In genomic region chr3:57956119-57956832, GRCh38 we compare ENCODE assay signal across 13 cellular contexts. TPM values are rescaled to one million over a fixed set of nuclear protein-coding genes. Genes with fewer than 3 reads are reported as not detected.
DNase-seq lines count a peak whose midpoint lies in the region; ATAC-seq, FAIRE-seq and TF ChIP-seq lines count a peak whose summit lies in the region.
"Had no signal": no experiment of that assay in that cellular context is flagged by ENCODE, and none has a peak within 500 bp of the region (broad histone marks: within the 10 kb centered on the region; RNA-seq: fewer than 3 reads in every experiment).

No MANE protein-coding gene starts in this region.

- no peak overlapping the region for H2AFZ ChIP-seq in keratinocyte (ENCODE audit: control insufficient read depth, low read length)
- H2AFZ ChIP-seq: hepatocyte had no signal

- 89 to 91% methylated on average over 3 of the region's 3 CpGs for WGBS in aorta, 2 donors

- H3K27ac ChIP-seq in keratinocyte (ENCODE audit: control insufficient read depth, insufficient read depth, low read length) (peak overlapping the region; percentile 65), aorta (ENCODE audit: low read depth in 1 of 2, low read length in 2 of 2) (no peak overlapping the region)
- H3K27ac ChIP-seq: hepatocyte had no signal

- H3K9me1 ChIP-seq in keratinocyte (ENCODE audit: control insufficient read depth, extremely low read depth, insufficient read depth, low read length): peaks cover 2% of the 10 kb centered on the region

- no peak overlapping the region for H3K4me2 ChIP-seq in keratinocyte (ENCODE audit: control insufficient read depth, extremely low read depth, insufficient read depth, low read depth, low read length)
- H3K4me2 ChIP-seq: hepatocyte had no signal

- H3K4me3 Mint-ChIP-seq in HFFc6: no peak overlapping the region

- peaks cover 42% of the 10 kb centered on the region for H3K4me1 Mint-ChIP-seq in HFFc6 (ENCODE audit: low read depth)

- H3K4me1 ChIP-seq in keratinocyte (ENCODE audit: control insufficient read depth, extremely low read depth, insufficient read depth, low read length): peaks cover 40% of the 10 kb centered on the region
- H3K4me1 ChIP-seq in aorta (ENCODE audit: control insufficient read depth in 1 of 2, insufficient read depth in 2 of 2, low read length in 2 of 2): peaks cover 0 to 2% of the 10 kb centered on the region in 2 donors

- H3K9me3 ChIP-seq in keratinocyte (ENCODE audit: control insufficient read depth, low read depth, low read length) (no peaks in the 10 kb centered on the region), aorta (ENCODE audit: control insufficient read depth, low read length) (no peaks in the 10 kb centered on the region)

- H3K36me3 Mint-ChIP-seq in HFFc6 (ENCODE audit: low read depth): no peaks in the 10 kb centered on the region

- no peaks in the 10 kb centered on the region for H4K20me1 ChIP-seq in keratinocyte (ENCODE audit: control insufficient read depth, extremely low read depth, insufficient read depth, low read length)

- no peaks in the 10 kb centered on the region for H3K27me3 ChIP-seq in keratinocyte (ENCODE audit: control insufficient read depth, extremely low read depth, insufficient read depth, low read length)
- H3K27me3 ChIP-seq in aorta (ENCODE audit: control insufficient read depth in 1 of 2, insufficient read depth in 2 of 2, low read length in 1 of 2): no peaks in the 10 kb centered on the region
- H3K27me3 ChIP-seq: hepatocyte had no signal

- peaks cover 1% of the 10 kb centered on the region for H3K79me2 ChIP-seq in keratinocyte (ENCODE audit: control insufficient read depth, insufficient read depth, low read length)
- H3K79me2 ChIP-seq: hepatocyte had no signal

- ATAC-seq in aorta (ENCODE audit: low FRiP score): no peak

- H3K9ac ChIP-seq in keratinocyte (ENCODE audit: control insufficient read depth, extremely low read depth, insufficient read depth, low read length): peak overlapping the region; percentile 20

- intact Hi-C loops in aorta (cut with DNase I): no loop called here

- peak; percentile 91 for FAIRE-seq in keratinocyte (lab: Jason Lieb, UNC)

- H3K27me3 Mint-ChIP-seq in HFFc6 (ENCODE audit: insufficient read depth): no peaks in the 10 kb centered on the region

- DNase-seq in AG20443 (ENCODE audit: low spot score): peak; percentile 35
- DNase-seq in HFFc6: peak; percentile 96
- DNase-seq in amniotic epithelial cell (ENCODE audit: low read depth): peak; percentile 99
- peak; percentile 71 for DNase-seq in keratinocyte (ENCODE audit: low read depth, low spot score)
- no peak for DNase-seq in SKM-1 treated with dmso at 0.1 percent for 144 hours (lab: John Stamatoyannopoulos, UW; ENCODE audit: unreplicated experiment)
- DNase-seq in NCI-H774 (lab: John Stamatoyannopoulos, UW): no peak
- DNase-seq in aorta: no peak
- DNase-seq in occipital lobe (lab: John Stamatoyannopoulos, UW): no peak
- DNase-seq: H7; NCI-H1694; stimulated activated CD4-positive, alpha-beta T cell treated with anti-CD3 and anti-CD28 coated beads, Interleukin-15, amount 100 ng/mL, for 24 hours; stimulated activated naive CD4-positive, alpha-beta T cell treated with Interleukin-2 at 50 U/mL for 16 hours had no signal

- H3K4me3 ChIP-seq in keratinocyte (ENCODE audit: control insufficient read depth in 2 of 3, extremely low read depth in 1 of 3, insufficient read depth in 2 of 3, low read depth in 1 of 3, low read length in 3 of 3) (no peak overlapping the region), aorta (ENCODE audit: low read length in 2 of 2) (no peak overlapping the region)
- H3K4me3 ChIP-seq: hepatocyte had no signal

- TF ChIP-seq CTCF in HFFc6 (IDR thresholded peaks at IDR 0.05) (no peak), keratinocyte (optimal IDR thresholded peaks at IDR 0.05 in 1 of 3, IDR thresholded peaks at IDR 0.05 in 1 of 3, conservative IDR thresholded peaks at IDR 0.05 in 1 of 3; ENCODE audit: extremely low read depth in 1 of 3, insufficient read depth in 2 of 3, low read length in 3 of 3) (no peak)

- dilution Hi-C loops in keratinocyte (cut with MboI; ENCODE audit: extremely low pct_ligation_motif_present, low sequenced_read_pairs): no loop called here

- no peaks in the 10 kb centered on the region for H3K9me3 Mint-ChIP-seq in HFFc6

- H3K36me3 ChIP-seq in keratinocyte (ENCODE audit: control insufficient read depth in 2 of 2, extremely low read depth in 1 of 2, insufficient read depth in 2 of 2, low read length in 2 of 2) (no peaks in the 10 kb centered on the region), aorta (ENCODE audit: control insufficient read depth in 1 of 2, insufficient read depth in 2 of 2, low read length in 1 of 2) (no peaks in the 10 kb centered on the region)

- H3K27ac Mint-ChIP-seq in HFFc6: peak overlapping the region; percentile 81

RNA-seq across cellular contexts. Expression of gene FLNB, which starts 51.9 kb away (rescaled TPM):
- 100 to 1,000 TPM in 3 of 6 experiments, 10 to 100 TPM in 3; 93.8 to 117 (median 98.7) TPM for total RNA-seq in HFFc6 (2021; fragmentation: NEBNext Ultra II Directional; extraction: Animal tissue kit (Norgen Biotek cat#: 25700))
- polyA plus RNA-seq in keratinocyte: 271 to 566 TPM (median 289 TPM) in 3 replicates
- 139 TPM for polyA plus RNA-seq in keratinocyte (2011; ENCODE audit: low read depth)
- 224 and 242 TPM in 2 replicates for polyA plus RNA-seq in keratinocyte (2011; cell fraction: cytosol; rRNA removed)
- polyA plus RNA-seq in keratinocyte (2011; cell fraction: nucleus; rRNA removed): 1,762 and 1,792 TPM in 2 replicates
- 243 and 645 TPM in 2 replicates for polyA plus RNA-seq in keratinocyte (2012; ENCODE audit: low replicate concordance)
- 1,184 to 1,540 TPM (median 1,356 TPM) in 3 replicates for polyA minus RNA-seq in keratinocyte
- 873 TPM for polyA minus RNA-seq in keratinocyte (2011; cell fraction: cytosol; rRNA and poly(A)+ RNA removed)
- 2,395 and 3,178 TPM in 2 replicates for polyA minus RNA-seq in keratinocyte (2011; cell fraction: nucleus; rRNA and poly(A)+ RNA removed)
- 100 to 1,000 TPM; 157 to 254 TPM for total RNA-seq in aorta
- polyA plus RNA-seq in aorta: 10 to 100 TPM; 33.3 to 92.6 TPM
- 27.6 TPM for total RNA-seq in occipital lobe

Comparison
In these comparisons a context has a peak if more than half of its experiments do, and no peak if none do; other contexts are left out.
1. DNase-seq: peak in AG20443 (single experiment), HFFc6 (single experiment), amniotic epithelial cell (single experiment) and keratinocyte (single experiment); none in SKM-1 treated with dmso at 0.1 percent for 144 hours (single experiment), NCI-H774 (single experiment), aorta (0 of 2) and occipital lobe (single experiment).